14 cellular contexts compared by ENCODE assay signal in the genomic region with DNA sequence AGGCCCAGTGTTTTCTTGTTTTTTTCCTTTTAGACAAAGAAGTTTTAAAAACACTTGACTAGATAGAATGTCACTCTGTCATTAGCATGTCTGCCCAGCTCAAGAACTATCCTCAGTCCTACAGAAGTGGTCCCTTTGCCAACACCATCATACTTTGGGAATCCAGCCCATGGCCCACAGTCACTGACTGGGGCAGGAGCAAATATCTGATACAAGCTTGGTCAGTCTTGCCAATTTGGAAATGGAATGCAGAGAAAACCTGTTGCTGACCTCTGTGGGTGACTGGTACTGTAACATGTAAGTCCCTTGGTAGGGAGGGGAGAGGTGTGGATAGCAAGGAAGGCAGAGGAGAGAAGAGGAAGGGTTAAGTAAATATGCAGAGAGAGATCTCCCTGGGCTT.
"Had no signal": no experiment of that assay in that cellular context is flagged by ENCODE, and none has a peak within 500 bp of the region (broad histone marks: within the 10 kb centered on the region; RNA-seq: fewer than 3 reads in every experiment).

No MANE protein-coding gene starts in this region.

- H3K27ac ChIP-seq: coronary artery, tibial artery had no signal

- H3K27me3 ChIP-seq: tibial artery had no signal

- ATAC-seq: activated CD8-positive, alpha-beta T cell treated with anti-CD3 and anti-CD28 coated beads for 36 hours; stimulated activated naive CD8-positive, alpha-beta T cell treated with anti-CD3 and anti-CD28 coated beads, Interleukin-15, Interleukin-2, amounts not matched to agents 100 U/mL and 50 U/mL, for 24 hours had no signal

- H3K9me3 ChIP-seq: tibial artery had no signal

- DNase-seq: activated CD8-positive, alpha-beta T cell treated with anti-CD3 and anti-CD28 coated beads for 36 hours; activated naive CD4-positive, alpha-beta T cell treated with Interleukin-2 at 50 U/mL for 16 hours; activated naive CD8-positive, alpha-beta T cell treated with anti-CD3 and anti-CD28 coated beads, Interleukin-2, amount 10 ng/mL, durations not matched to agents 7 days and 5 days; activated T-cell treated with anti-CD3 and anti-CD28 coated beads, Interleukin-2, amount 50 U/mL, for 1 hour; amygdala; islet precursor cell; retina; stimulated activated CD4-positive, alpha-beta T cell treated with anti-CD3 and anti-CD28 coated beads, Interleukin-2, amount 100 ng/mL, for 24 hours; stimulated activated naive CD8-positive, alpha-beta T cell treated with anti-CD3 and anti-CD28 coated beads, Interleukin-15, Interleukin-2, amounts not matched to agents 100 U/mL and 50 U/mL, for 24 hours; substantia nigra; T-helper 1 cell; T1000; tibial artery had no signal

- H3K4me1 ChIP-seq: tibial artery had no signal

- H3K4me3 ChIP-seq: coronary artery, tibial artery had no signal
